In the genomic region with DNA sequence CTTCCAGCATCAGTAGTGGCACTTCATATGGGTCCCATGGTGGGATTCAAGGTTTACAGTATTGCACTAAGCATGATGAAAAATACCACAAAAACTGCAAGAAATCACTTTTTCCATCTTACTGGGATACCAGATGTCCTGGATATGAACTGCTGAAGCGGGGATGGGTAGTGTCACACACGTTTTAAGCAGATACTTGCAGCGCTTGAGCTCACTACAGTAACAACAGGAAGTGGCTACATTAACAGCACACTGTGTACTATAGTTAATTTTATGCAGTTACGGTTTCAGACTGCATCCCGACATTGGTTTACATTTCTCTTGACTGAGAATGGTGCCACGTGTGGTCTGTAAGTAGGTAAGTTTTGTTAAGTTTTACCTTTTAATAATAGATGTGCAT, we compare ENCODE assay signal across 9 cellular contexts. TPM values are rescaled to one million over a fixed set of nuclear protein-coding genes. Genes with fewer than 3 reads are reported as not detected.
DNase-seq lines count a peak whose midpoint lies in the region; ATAC-seq and TF ChIP-seq lines count a peak whose summit lies in the region.
"Had no signal": no experiment of that assay in that cellular context is flagged by ENCODE, and none has a peak within 500 bp of the region (broad histone marks: within the 10 kb centered on the region; RNA-seq: fewer than 3 reads in every experiment).

No MANE protein-coding gene starts in this region.

- no peaks in the 10 kb centered on the region for H3K36me3 Mint-ChIP-seq in endothelial cell (ENCODE audit: low read depth, unreplicated experiment)

- H3K4me3 Mint-ChIP-seq in endothelial cell (ENCODE audit: unreplicated experiment) = no peak overlapping the region

- peak; percentile 24 for DNase-seq in CD1c-positive myeloid dendritic cell (ENCODE audit: extremely low spot score)
- DNase-seq in effector memory CD4-positive, alpha-beta T cell = peak in 1 of 3 donors; percentile 29
- no peak for DNase-seq in trophoblast cell
- no peak for DNase-seq in endothelial cell (ENCODE audit: low spot score)
- no peak for DNase-seq in breast epithelium (ENCODE audit: low spot score in 2 of 2)
- no peak for DNase-seq in NCI-H69 (lab: John Stamatoyannopoulos, UW)
- DNase-seq: GF-D8 had no signal

- ATAC-seq in GM19463 (IDR thresholded peaks at IDR 0.05; ENCODE audit: unreplicated experiment) = peak; percentile 18
- peak; percentile 29 for ATAC-seq in HG03469 (IDR thresholded peaks at IDR 0.05; ENCODE audit: unreplicated experiment)

- no peak overlapping the region for H2AFZ ChIP-seq in trophoblast cell (ENCODE audit: insufficient read depth, low read length, poor library complexity)

- no peak overlapping the region for H3K27ac Mint-ChIP-seq in endothelial cell (ENCODE audit: unreplicated experiment)

- H3K79me1 ChIP-seq in trophoblast cell (ENCODE audit: low read length) = peaks cover 10% of the 10 kb centered on the region

- H3K4me3 ChIP-seq in effector memory CD4-positive, alpha-beta T cell (ENCODE audit: insufficient read depth, low read depth, low read length, poor library complexity, severe bottlenecking) = peak overlapping the region; percentile 45
- no peak overlapping the region for H3K4me3 ChIP-seq in trophoblast cell (ENCODE audit: low read depth, low read length)
- H3K4me3 ChIP-seq in breast epithelium = no peak overlapping the region

- H4K8ac ChIP-seq in trophoblast cell (ENCODE audit: low read depth, low read length) = no peak overlapping the region

- H3K4me1 ChIP-seq in effector memory CD4-positive, alpha-beta T cell (ENCODE audit: control insufficient read depth, insufficient read depth, low read length, poor library complexity, severe bottlenecking) = peaks cover 62% of the 10 kb centered on the region
- peaks cover 27 to 28% of the 10 kb centered on the region in 2 experiments for H3K4me1 ChIP-seq in trophoblast cell (ENCODE audit: control insufficient read depth in 1 of 2, insufficient read depth in 2 of 2, low read length in 2 of 2)
- H3K4me1 ChIP-seq in breast epithelium = peaks cover 0 to 11% of the 10 kb centered on the region in 2 donors

- H2AK5ac ChIP-seq in trophoblast cell (ENCODE audit: low read length) = no peak overlapping the region

- H3K27me3 Mint-ChIP-seq in endothelial cell (ENCODE audit: unreplicated experiment) = peaks cover 7% of the 10 kb centered on the region

- H4K12ac ChIP-seq in trophoblast cell (ENCODE audit: low read depth, low read length) = no peak overlapping the region

- no peaks in the 10 kb centered on the region for H3K9me3 Mint-ChIP-seq in endothelial cell (ENCODE audit: unreplicated experiment)

- no peak for TF ChIP-seq CTCF in endothelial cell (IDR thresholded peaks at IDR 0.05; ENCODE audit: unreplicated experiment)
- TF ChIP-seq CTCF in breast epithelium (IDR thresholded peaks at IDR 0.05) = no peak

- H3K4me1 Mint-ChIP-seq in endothelial cell (ENCODE audit: unreplicated experiment) = peaks cover 26% of the 10 kb centered on the region

- H3K79me2 ChIP-seq in trophoblast cell (ENCODE audit: control insufficient read depth, insufficient read depth, low read length, poor library complexity) = no peaks in the 10 kb centered on the region

- H3K27me3 ChIP-seq in effector memory CD4-positive, alpha-beta T cell (replicated peaks; ENCODE audit: control insufficient read depth, insufficient read depth, low read length, poor library complexity, severe bottlenecking) = no peaks in the 10 kb centered on the region
- no peaks in the 10 kb centered on the region for H3K27me3 ChIP-seq in trophoblast cell (ENCODE audit: insufficient read depth, low read length)
- H3K27me3 ChIP-seq in breast epithelium = no peaks in the 10 kb centered on the region

- no CpG with 5 or more reads among the region's 6 CpGs for WGBS in trophoblast cell (ENCODE audit: extremely low coverage, insufficient coverage, insufficient read length)

- H3K4me2 ChIP-seq in trophoblast cell (ENCODE audit: low read length) = no peak overlapping the region

- H2BK120ac ChIP-seq in trophoblast cell (ENCODE audit: insufficient read depth, low read length, poor library complexity) = no peak overlapping the region

- H3K27ac ChIP-seq in effector memory CD4-positive, alpha-beta T cell (ENCODE audit: insufficient read depth, low read length, poor library complexity, severe bottlenecking) = peak overlapping the region; percentile 98
- H3K27ac ChIP-seq in trophoblast cell (ENCODE audit: low read depth, low read length) = no peak overlapping the region
- H3K27ac ChIP-seq in breast epithelium = no peak overlapping the region

- intact Hi-C loops in breast epithelium (cut with DNase I; ENCODE audit: low total_unique reads) = no loop called here

- no peak overlapping the region for H3K14ac ChIP-seq in trophoblast cell (ENCODE audit: low read length)

- no peak overlapping the region for H2BK5ac ChIP-seq in trophoblast cell (ENCODE audit: low read depth, low read length, poor library complexity)

- no peaks in the 10 kb centered on the region for H3K9me3 ChIP-seq in effector memory CD4-positive, alpha-beta T cell (ENCODE audit: control insufficient read depth, low read length)
- H3K9me3 ChIP-seq in trophoblast cell (ENCODE audit: insufficient read depth, low read depth, low read length) = no peaks in the 10 kb centered on the region
- no peaks in the 10 kb centered on the region for H3K9me3 ChIP-seq in breast epithelium

- H4K91ac ChIP-seq in trophoblast cell (ENCODE audit: low read depth, low read length) = no peak overlapping the region

- no peak overlapping the region for H3K4ac ChIP-seq in trophoblast cell (ENCODE audit: low read depth, low read length)

- no peak overlapping the region for H3K23ac ChIP-seq in trophoblast cell (ENCODE audit: low read length)

- no peak overlapping the region for H3K18ac ChIP-seq in trophoblast cell (ENCODE audit: low read length)

- TF ChIP-seq POLR2A in breast epithelium (IDR thresholded peaks at IDR 0.05) = no peak

- no peak overlapping the region for H3K9ac ChIP-seq in trophoblast cell (ENCODE audit: low read length)

- no peak overlapping the region for H2BK12ac ChIP-seq in trophoblast cell (ENCODE audit: low read length)

- peaks cover 15% of the 10 kb centered on the region for H3K36me3 ChIP-seq in effector memory CD4-positive, alpha-beta T cell (ENCODE audit: control insufficient read depth, insufficient read depth, low read length)
- H3K36me3 ChIP-seq in trophoblast cell (ENCODE audit: control insufficient read depth in 1 of 2, insufficient read depth in 2 of 2, low read length in 2 of 2) = peaks cover 26 to 27% of the 10 kb centered on the region in 2 experiments
- no peaks in the 10 kb centered on the region for H3K36me3 ChIP-seq in breast epithelium

RNA-seq across cellular contexts. Expression of a gene that starts 3.5 kb away (rescaled TPM):
- polyA plus RNA-seq in trophoblast cell (2013) = 5.7 and 6.2 TPM in 2 replicates
- total RNA-seq in endothelial cell (ENCODE audit: unreplicated experiment) (6.6 TPM), breast epithelium (10 to 100 TPM in 2 of 3 donors, 1 to 10 TPM in 1; 7.4 to 34.4 (median 18.6) TPM)

RNA-seq across cellular contexts. Expression of a gene that starts 14.2 kb away (rescaled TPM):
- 53.2 and 56.0 TPM in 2 replicates for polyA plus RNA-seq in trophoblast cell (2013)
- 31.5 TPM for total RNA-seq in endothelial cell (ENCODE audit: unreplicated experiment)
- total RNA-seq in breast epithelium = 10 to 100 TPM; 11.7 to 21.6 (median 18.1) TPM
